ENCODE assay signal across 8 cellular contexts in genomic region chr20:34362502-34363061, GRCh38. TPM values are rescaled to one million over a fixed set of nuclear protein-coding genes. Genes with fewer than 3 reads are reported as not detected.
DNase-seq lines count a peak whose midpoint lies in the region; ATAC-seq and TF ChIP-seq lines count a peak whose summit lies in the region.

No MANE protein-coding gene starts in this region.

- CTCF ChIA-PET in Panc1 (lab: Charles Lee) = interaction anchor here (0.6 to 2.2 kb wide), 3 partner anchors 26 to 52 kb away, joined by 3 to 13 read pairs (median 3); no protein-coding TSS in a partner anchor

- in situ Hi-C loops in Panc1 (cut with HindIII; ENCODE audit: low pct_unique_long_range_greater_than_20kb, low sequenced_read_pairs) = no loop called here

- H3K9ac ChIP-seq in skeletal muscle satellite cell (ENCODE audit: low read depth, low read length) = peak overlapping the region; percentile 93

- no TSS peak for BruUV-seq in Panc1 (replicated peaks; lab: Mats Ljungman, UMichigan)

- no peaks in the 10 kb centered on the region for H3K9me3 ChIP-seq in Panc1 (ENCODE audit: control insufficient read depth, insufficient read depth, low read depth, low read length)
- H3K9me3 ChIP-seq in esophagus muscularis mucosa = no peaks in the 10 kb centered on the region
- no peaks in the 10 kb centered on the region for H3K9me3 ChIP-seq in skeletal muscle satellite cell (replicated peaks; ENCODE audit: low read length)

- 67% methylated on average over 8 of the region's 8 CpGs for WGBS in esophagus muscularis mucosa

- ATAC-seq in GM21723 (IDR thresholded peaks at IDR 0.05; ENCODE audit: unreplicated experiment) (peak; percentile 7), Panc1 (no peak)

- H3K4me1 ChIP-seq in Panc1 (ENCODE audit: control insufficient read depth, insufficient read depth, low read length) (peaks cover 19% of the 10 kb centered on the region), esophagus muscularis mucosa (peaks cover 37 to 42% (median 41%) of the 10 kb centered on the region in 4 donors), skeletal muscle satellite cell (ENCODE audit: control insufficient read depth, insufficient read depth, low read length) (peaks cover 21% of the 10 kb centered on the region)

- peak overlapping the region; percentile 73 for H3K4me2 ChIP-seq in skeletal muscle satellite cell (ENCODE audit: low read length)

- no peak for DNase-seq in Panc1 (ENCODE audit: low read depth, low spot score)
- DNase-seq in esophagus muscularis mucosa (ENCODE audit: extremely low spot score) = no peak
- no peak for DNase-seq in NCI-H510A treated with DMSO at 0.1 percent for 48 hours (lab: John Stamatoyannopoulos, UW)
- no peak for DNase-seq in hepatic stellate cell (ENCODE audit: low spot score)
- DNase-seq in NOMO-1 (lab: John Stamatoyannopoulos, UW; ENCODE audit: unreplicated experiment in 2 of 2) = no peak
- DNase-seq in NCI-H2081 treated with DMSO at 0.1 percent for 48 hours (lab: John Stamatoyannopoulos, UW) = no peak

- no peak for TF ChIP-seq POLR2A in esophagus muscularis mucosa (IDR thresholded peaks at IDR 0.05; ENCODE audit: low read depth)

- H3K36me3 ChIP-seq in Panc1 (ENCODE audit: control insufficient read depth, insufficient read depth, low read length) (peaks cover 4% of the 10 kb centered on the region; the same call in 1 of the 2 replicates), esophagus muscularis mucosa (peaks cover 0 to 4% (median 0%) of the 10 kb centered on the region in 4 donors), skeletal muscle satellite cell (ENCODE audit: insufficient read depth, low read length) (peaks cover 8% of the 10 kb centered on the region)

- POLR2A ChIA-PET in Panc1 (lab: Charles Lee) = interaction anchor here (0.6 to 0.7 kb wide), 5 partner anchors 9 to 1085 kb away, joined by 3 to 10 read pairs (median 3); no protein-coding TSS in a partner anchor

- peak overlapping the region; percentile 87 for H3K27ac ChIP-seq in Panc1 (ENCODE audit: low read length)
- H3K27ac ChIP-seq in esophagus muscularis mucosa (replicated peaks in 1 of 4) = peak overlapping the region; percentile 90 to 97 (median 93)

- H3K4me3 ChIP-seq in Panc1 (ENCODE audit: low read depth in 2 of 2, low read length in 2 of 2) = peak overlapping the region; percentile 86 to 89
- H3K4me3 ChIP-seq in esophagus muscularis mucosa = peak overlapping the region; percentile 69 to 96 (median 92)
- H3K4me3 ChIP-seq in skeletal muscle satellite cell (ENCODE audit: low read length) = peak overlapping the region; percentile 82

- intact Hi-C loops in Panc1 (cut with micrococcal nuclease; ENCODE audit: unreplicated experiment) = no loop called here
- intact Hi-C loops in esophagus muscularis mucosa (cut with DNase I) = loop anchor here (5.0 kb wide), 1 partner anchor 60 kb away; the partner anchor contains the start of gene AHCY

- TF ChIP-seq CTCF in Panc1 (IDR thresholded peaks at IDR 0.05) = no peak
- TF ChIP-seq CTCF in esophagus muscularis mucosa (IDR thresholded peaks at IDR 0.05) = no peak

- TF ChIP-seq EP300 in esophagus muscularis mucosa (IDR thresholded peaks at IDR 0.05) = no peak

- H3K27me3 ChIP-seq in Panc1 (ENCODE audit: control insufficient read depth, insufficient read depth, low read length) (no peaks in the 10 kb centered on the region), esophagus muscularis mucosa (no peaks in the 10 kb centered on the region), skeletal muscle satellite cell (ENCODE audit: control insufficient read depth, insufficient read depth, low read length) (no peaks in the 10 kb centered on the region)

RNA-seq across cellular contexts. Expression of gene ITCH, which starts 0.5 kb away (rescaled TPM):
- total RNA-seq in Panc1 (2021; ENCODE audit: unreplicated experiment) (63.9 TPM), esophagus muscularis mucosa (10 to 100 TPM; 50.3 to 64.3 (median 52.8) TPM)
- 32.5 TPM for polyA plus RNA-seq in Panc1 (2012; ENCODE audit: insufficient read length)
- total RNA-seq in skeletal muscle satellite cell (2012; rRNA removed) = 44.6 and 50.0 TPM in 2 replicates

RNA-seq across cellular contexts. Expression of gene AHCY, which starts 59.4 kb away (rescaled TPM):
- 171 TPM for total RNA-seq in Panc1 (2021; ENCODE audit: unreplicated experiment)
- 207 TPM for polyA plus RNA-seq in Panc1 (2012; ENCODE audit: insufficient read length)
- total RNA-seq in esophagus muscularis mucosa = 10 to 100 TPM; 52.7 to 77.0 (median 71.0) TPM
- 145 and 147 TPM in 2 replicates for total RNA-seq in skeletal muscle satellite cell (2012; rRNA removed)
